Comparison of ENCODE assay signal across 16 cellular contexts in the genomic region with DNA sequence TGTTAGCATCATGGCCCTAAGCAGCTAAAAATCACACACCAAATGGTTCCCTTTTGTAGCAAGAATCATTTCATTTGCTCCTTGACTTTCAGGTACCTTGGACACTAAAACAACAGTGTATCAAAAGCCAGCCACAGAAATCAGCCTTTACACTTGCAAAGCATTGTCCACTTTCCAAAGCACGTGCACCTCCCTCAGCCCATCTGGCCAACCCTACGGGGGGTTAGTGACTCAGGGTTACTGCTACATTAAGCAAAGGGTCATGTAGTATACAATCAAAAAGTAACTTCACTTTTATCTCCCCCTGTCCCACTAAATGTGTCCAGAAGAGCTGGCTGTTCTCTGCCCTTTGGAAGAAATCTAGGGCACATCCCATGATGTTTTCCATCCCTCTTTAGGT.
"Had no signal": no experiment of that assay in that cellular context is flagged by ENCODE, and none has a peak within 500 bp of the region (broad histone marks: within the 10 kb centered on the region; RNA-seq: fewer than 3 reads in every experiment).

No MANE protein-coding gene starts in this region.

- DNase-seq: activated CD4-positive, alpha-beta T cell treated with anti-CD3 and anti-CD28 coated beads for 1 hour; activated CD8-positive, alpha-beta memory T cell treated with anti-CD3 and anti-CD28 coated beads for 24 hours; activated gamma-delta T cell treated with Interleukin-2 at 50 U/mL for 16 hours; adrenal gland; effector memory CD8-positive, alpha-beta T cell; natural killer cell; stimulated activated CD4-positive, alpha-beta T cell treated with anti-CD3 and anti-CD28 coated beads, Interleukin-4, amount 100 ng/mL, for 4 hours; stimulated activated naive B cell treated with anti-CD40 and anti-IgM and Interleukin-4, amounts not matched to agents 10 μg/mL and 1 μg/mL and 100 μg/mL, for 72 hours; upper lobe of right lung had no signal

- FAIRE-seq: astrocyte had no signal

- H3K36me3 ChIP-seq: adrenal gland, cardiac muscle cell, sigmoid colon, upper lobe of right lung had no signal

- H3K36me3 Mint-ChIP-seq: natural killer cell; stimulated activated naive B cell treated with anti-CD40 and anti-IgM and Interleukin-4, amounts not matched to agents 10 μg/mL and 1 μg/mL and 100 μg/mL, for 72 hours had no signal

- H3K9me3 ChIP-seq: adrenal gland, sigmoid colon, upper lobe of right lung had no signal

- H3K27me3 Mint-ChIP-seq: effector memory CD8-positive, alpha-beta T cell; stimulated activated naive B cell treated with anti-CD40 and anti-IgM and Interleukin-4, amounts not matched to agents 10 μg/mL and 1 μg/mL and 100 μg/mL, for 72 hours had no signal

- H3K9me3 Mint-ChIP-seq: activated naive CD4-positive, alpha-beta T cell treated with anti-CD3 and anti-CD28 coated beads, Interleukin-2, amount 50 U/mL, for 72 hours; activated T-helper 1 cell treated with anti-CD3 and anti-CD28 coated beads, Interleukin-12 subunit alpha, Interleukin-12 subunit beta, Interleukin-2, Interleukin-4 antibody, amounts not matched to agents 30 ng/mL and 10 ng/mL and 1 ng/mL, durations not matched to agents 14 hours and 24 hours and 36 hours; effector memory CD8-positive, alpha-beta T cell; natural killer cell; stimulated activated naive B cell treated with anti-CD40 and anti-IgM and Interleukin-4, amounts not matched to agents 10 μg/mL and 1 μg/mL and 100 μg/mL, for 72 hours; T-helper 1 cell treated with Interleukin-12 subunit alpha and Interleukin-12 subunit beta and Interleukin-4 antibody, amounts not matched to agents 30 μg/mL and 1 μg/mL, for 36 hours had no signal

- H3K4me3 Mint-ChIP-seq: activated T-helper 1 cell treated with anti-CD3 and anti-CD28 coated beads, Interleukin-12 subunit alpha, Interleukin-12 subunit beta, Interleukin-2, Interleukin-4 antibody, amounts not matched to agents 30 ng/mL and 10 ng/mL and 1 ng/mL, durations not matched to agents 14 hours and 24 hours and 36 hours; effector memory CD8-positive, alpha-beta T cell; natural killer cell; stimulated activated naive B cell treated with anti-CD40 and anti-IgM and Interleukin-4, amounts not matched to agents 10 μg/mL and 1 μg/mL and 100 μg/mL, for 72 hours; T-helper 1 cell treated with Interleukin-12 subunit alpha and Interleukin-12 subunit beta and Interleukin-4 antibody, amounts not matched to agents 30 μg/mL and 1 μg/mL, for 36 hours had no signal

- ATAC-seq: activated naive CD4-positive, alpha-beta T cell treated with anti-CD3 and anti-CD28 coated beads, Interleukin-2, amount 50 U/mL, for 72 hours had no signal

- H3K27me3 ChIP-seq: adrenal gland, cardiac muscle cell, sigmoid colon, upper lobe of right lung had no signal

- H3K27ac ChIP-seq: cardiac muscle cell, sigmoid colon, upper lobe of right lung, VCaP had no signal

- H3K27ac Mint-ChIP-seq: activated naive CD4-positive, alpha-beta T cell treated with anti-CD3 and anti-CD28 coated beads, Interleukin-2, amount 50 U/mL, for 72 hours; activated T-helper 1 cell treated with anti-CD3 and anti-CD28 coated beads, Interleukin-12 subunit alpha, Interleukin-12 subunit beta, Interleukin-2, Interleukin-4 antibody, amounts not matched to agents 30 ng/mL and 10 ng/mL and 1 ng/mL, durations not matched to agents 14 hours and 24 hours and 36 hours; effector memory CD8-positive, alpha-beta T cell; natural killer cell; stimulated activated naive B cell treated with anti-CD40 and anti-IgM and Interleukin-4, amounts not matched to agents 10 μg/mL and 1 μg/mL and 100 μg/mL, for 72 hours; T-helper 1 cell treated with Interleukin-12 subunit alpha and Interleukin-12 subunit beta and Interleukin-4 antibody, amounts not matched to agents 30 μg/mL and 1 μg/mL, for 36 hours had no signal

- H3K4me3 ChIP-seq: adrenal gland, cardiac muscle cell, sigmoid colon, upper lobe of right lung had no signal
